12 cellular contexts compared by ENCODE assay signal in genomic region chr3:157086053-157086761, GRCh38.
DNase-seq lines count a peak whose midpoint lies in the region; ATAC-seq and TF ChIP-seq lines count a peak whose summit lies in the region.
"Had no signal": no experiment of that assay in that cellular context is flagged by ENCODE, and none has a peak within 500 bp of the region (broad histone marks: within the 10 kb centered on the region; RNA-seq: fewer than 3 reads in every experiment).

No MANE protein-coding gene starts in this region.

- no peak overlapping the region for H3K4me3 Mint-ChIP-seq in stimulated activated naive CD8-positive, alpha-beta T cell treated with anti-CD3 and anti-CD28 coated beads, Interleukin-15, amount 100 ng/mL, for 72 hours
- H3K4me3 Mint-ChIP-seq: B cell had no signal

- no CpG with 5 or more reads among the region's 6 CpGs for WGBS in trophoblast cell (ENCODE audit: extremely low coverage, insufficient coverage, insufficient read length)

- H3K27me3 ChIP-seq in uterus (no peaks in the 10 kb centered on the region), trophoblast cell (ENCODE audit: insufficient read depth, low read length) (no peaks in the 10 kb centered on the region)

- no peak overlapping the region for H3K4me3 ChIP-seq in uterus
- no peak overlapping the region for H3K4me3 ChIP-seq in trophoblast cell (ENCODE audit: low read depth, low read length)

- no peaks in the 10 kb centered on the region for H3K27me3 Mint-ChIP-seq in stimulated activated naive CD8-positive, alpha-beta T cell treated with anti-CD3 and anti-CD28 coated beads, Interleukin-15, amount 100 ng/mL, for 72 hours

- no peak overlapping the region for H2BK120ac ChIP-seq in trophoblast cell (ENCODE audit: insufficient read depth, low read length, poor library complexity)

- no peak overlapping the region for H3K23ac ChIP-seq in trophoblast cell (ENCODE audit: low read length)

- H3K14ac ChIP-seq in trophoblast cell (ENCODE audit: low read length): no peak overlapping the region

- no peak for TF ChIP-seq POLR2A in uterus (IDR thresholded peaks at IDR 0.05)

- no peak overlapping the region for H2BK5ac ChIP-seq in trophoblast cell (ENCODE audit: low read depth, low read length, poor library complexity)

- H2AFZ ChIP-seq in trophoblast cell (ENCODE audit: insufficient read depth, low read length, poor library complexity): no peak overlapping the region

- H3K4me1 ChIP-seq in uterus: peaks cover 11 to 24% of the 10 kb centered on the region in 2 donors
- peaks cover 0 to 6% of the 10 kb centered on the region in 2 experiments for H3K4me1 ChIP-seq in trophoblast cell (ENCODE audit: control insufficient read depth in 1 of 2, insufficient read depth in 2 of 2, low read length in 2 of 2)

- ATAC-seq in stimulated activated naive CD8-positive, alpha-beta T cell treated with anti-CD3 and anti-CD28 coated beads, Interleukin-15, Interleukin-2, amounts not matched to agents 100 U/mL and 50 U/mL, for 24 hours: no peak
- no peak for ATAC-seq in stimulated activated naive CD8-positive, alpha-beta T cell treated with anti-CD3 and anti-CD28 coated beads, Interleukin-15, amount 100 ng/mL, for 72 hours
- no peak for ATAC-seq in HG02798 (IDR thresholded peaks at IDR 0.05; ENCODE audit: poor library complexity, unreplicated experiment)
- ATAC-seq in GM19397 (IDR thresholded peaks at IDR 0.05; ENCODE audit: unreplicated experiment): no peak

- no peak overlapping the region for H3K4me2 ChIP-seq in trophoblast cell (ENCODE audit: low read length)

- H3K27ac ChIP-seq in cingulate gyrus (ENCODE audit: low read depth, low read length): peak overlapping the region; percentile 8
- H3K27ac ChIP-seq in uterus: peak overlapping the region; percentile 98
- no peak overlapping the region for H3K27ac ChIP-seq in trophoblast cell (ENCODE audit: low read depth, low read length)

- H4K91ac ChIP-seq in trophoblast cell (ENCODE audit: low read depth, low read length): no peak overlapping the region

- no peak overlapping the region for H3K9ac ChIP-seq in trophoblast cell (ENCODE audit: low read length)

- no peak overlapping the region for H4K8ac ChIP-seq in trophoblast cell (ENCODE audit: low read depth, low read length)

- H2AK5ac ChIP-seq in trophoblast cell (ENCODE audit: low read length): no peak overlapping the region

- H3K36me3 ChIP-seq in uterus: no peaks in the 10 kb centered on the region
- no peaks in the 10 kb centered on the region for H3K36me3 ChIP-seq in trophoblast cell (ENCODE audit: control insufficient read depth in 1 of 2, insufficient read depth in 2 of 2, low read length in 2 of 2)

- peaks cover 6 to 7% of the 10 kb centered on the region in 2 donors for H3K9me3 Mint-ChIP-seq in stimulated activated naive CD8-positive, alpha-beta T cell treated with anti-CD3 and anti-CD28 coated beads, Interleukin-15, amount 100 ng/mL, for 72 hours

- no peak for TF ChIP-seq CTCF in uterus (IDR thresholded peaks at IDR 0.05)

- peak; percentile 32 for DNase-seq in stimulated activated naive CD8-positive, alpha-beta T cell treated with anti-CD3 and anti-CD28 coated beads, Interleukin-15, Interleukin-2, amounts not matched to agents 100 U/mL and 50 U/mL, for 24 hours
- no peak for DNase-seq in stimulated activated naive CD8-positive, alpha-beta T cell treated with anti-CD3 and anti-CD28 coated beads, Interleukin-15, amount 100 ng/mL, for 72 hours
- peak; percentile 82 for DNase-seq in myocyte (ENCODE audit: low read depth)
- no peak for DNase-seq in uterus
- DNase-seq in trophoblast cell: no peak
- DNase-seq: GDM1, kidney glomerular epithelial cell, NCI-H146 had no signal

- no peak overlapping the region for H3K18ac ChIP-seq in trophoblast cell (ENCODE audit: low read length)

- H3K4ac ChIP-seq in trophoblast cell (ENCODE audit: low read depth, low read length): no peak overlapping the region

- H3K27ac Mint-ChIP-seq in stimulated activated naive CD8-positive, alpha-beta T cell treated with anti-CD3 and anti-CD28 coated beads, Interleukin-15, amount 100 ng/mL, for 72 hours: no peak overlapping the region
- H3K27ac Mint-ChIP-seq: B cell had no signal

- H3K79me2 ChIP-seq in trophoblast cell (ENCODE audit: control insufficient read depth, insufficient read depth, low read length, poor library complexity): peaks cover 3% of the 10 kb centered on the region

- peaks cover 81% of the 10 kb centered on the region for H3K4me1 Mint-ChIP-seq in stimulated activated naive CD8-positive, alpha-beta T cell treated with anti-CD3 and anti-CD28 coated beads, Interleukin-15, amount 100 ng/mL, for 72 hours

- no peak overlapping the region for H4K12ac ChIP-seq in trophoblast cell (ENCODE audit: low read depth, low read length)

- intact Hi-C loops in uterus (cut with DNase I; ENCODE audit: low total_unique reads): loop anchor here (10.0 kb wide), 1 partner anchor 411 kb away; the partner anchor contains the start of gene TIPARP

- no peak overlapping the region for H2BK12ac ChIP-seq in trophoblast cell (ENCODE audit: low read length)

- no peaks in the 10 kb centered on the region for H3K9me3 ChIP-seq in uterus
- no peaks in the 10 kb centered on the region for H3K9me3 ChIP-seq in trophoblast cell (ENCODE audit: insufficient read depth, low read depth, low read length)

- H3K79me1 ChIP-seq in trophoblast cell (ENCODE audit: low read length): peaks cover 3% of the 10 kb centered on the region

Comparison
In these comparisons a context has a peak if more than half of its experiments do, and no peak if none do; other contexts are left out.
1. DNase-seq: peak in stimulated activated naive CD8-positive, alpha-beta T cell treated with anti-CD3 and anti-CD28 coated beads, Interleukin-15, Interleukin-2, amounts not matched to agents 100 U/mL and 50 U/mL, for 24 hours (single experiment) and myocyte (single experiment); none in stimulated activated naive CD8-positive, alpha-beta T cell treated with anti-CD3 and anti-CD28 coated beads, Interleukin-15, amount 100 ng/mL, for 72 hours (0 of 2), uterus (0 of 2) and trophoblast cell (0 of 2).